1 cellular context compared by ENCODE assay signal in the genomic region with DNA sequence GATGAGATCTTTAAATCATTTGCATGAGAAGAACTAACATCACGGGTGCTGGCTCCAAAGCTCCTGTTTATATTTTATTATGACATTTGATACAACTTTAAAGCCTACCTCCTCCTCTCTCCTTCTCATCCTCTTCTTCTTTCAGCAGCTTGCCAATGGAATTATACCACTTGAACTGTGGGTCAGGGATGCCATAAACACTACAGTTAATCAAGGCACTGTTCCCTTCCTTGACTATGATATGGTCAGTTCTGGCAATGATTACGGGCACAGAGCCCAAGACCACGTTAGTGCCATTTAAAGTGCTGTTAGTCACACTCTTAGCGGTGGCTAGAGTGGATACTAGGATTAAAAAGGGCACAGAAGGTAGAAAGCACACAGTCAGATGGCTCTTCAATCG.
TF ChIP-seq lines count a peak whose summit lies in the region.

No MANE protein-coding gene starts in this region.

TF ChIP-seq in SK-N-SH, 30 proteins besides CTCF, POLR2A, EP300 and RAD21:
- peak; percentile 40; the same call in 1 of the 2 replicates for TF ChIP-seq NFIC (IDR thresholded peaks at IDR 0.05; ENCODE audit: borderline replicate concordance)
- TF ChIP-seq, protein P1, sequence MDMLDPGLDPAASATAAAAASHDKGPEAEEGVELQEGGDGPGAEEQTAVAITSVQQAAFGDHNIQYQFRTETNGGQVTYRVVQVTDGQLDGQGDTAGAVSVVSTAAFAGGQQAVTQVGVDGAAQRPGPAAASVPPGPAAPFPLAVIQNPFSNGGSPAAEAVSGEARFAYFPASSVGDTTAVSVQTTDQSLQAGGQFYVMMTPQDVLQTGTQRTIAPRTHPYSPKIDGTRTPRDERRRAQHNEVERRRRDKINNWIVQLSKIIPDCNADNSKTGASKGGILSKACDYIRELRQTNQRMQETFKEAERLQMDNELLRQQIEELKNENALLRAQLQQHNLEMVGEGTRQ (IDR thresholded peaks at IDR 0.05; ENCODE audit: borderline replicate concordance, low read depth, low read length) = no peak
TF ChIP-seq in SK-N-SH: peak in this region for 1.
